Comparison of ENCODE assay signal across 1 cellular context in the genomic region with DNA sequence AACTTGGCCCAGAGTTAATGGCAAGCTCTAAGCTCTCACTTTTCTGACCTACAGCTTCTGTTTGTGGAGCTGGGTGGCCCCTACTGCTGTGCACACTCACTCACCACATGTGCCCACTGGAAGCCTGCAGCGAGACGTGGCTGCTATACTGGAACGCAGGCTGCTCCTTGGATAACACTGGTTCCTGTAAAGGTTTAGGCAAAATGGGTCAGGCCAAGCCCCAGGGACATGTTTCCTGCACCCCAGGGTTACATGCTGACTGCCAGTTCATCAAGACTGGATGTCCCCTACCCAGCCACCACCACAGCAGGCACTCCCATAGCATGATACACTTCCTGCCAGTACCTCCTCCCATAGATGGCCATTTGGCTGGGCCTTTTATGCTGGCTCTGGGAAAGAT.
TF ChIP-seq lines count a peak whose summit lies in the region.

No MANE protein-coding gene starts in this region.

TF ChIP-seq in IMR-90, 13 proteins besides CTCF, POLR2A, EP300 and RAD21 (continued from another document):
- TF ChIP-seq RFX5 (IDR thresholded peaks at IDR 0.05; ENCODE audit: low read depth, low read length) = no peak
- no peak for TF ChIP-seq MAZ (IDR thresholded peaks at IDR 0.05; ENCODE audit: borderline replicate concordance, low read depth, low read length)
- no peak for TF ChIP-seq CHD1 (IDR thresholded peaks at IDR 0.05; ENCODE audit: low read depth, low read length)
- TF ChIP-seq, protein P1, sequence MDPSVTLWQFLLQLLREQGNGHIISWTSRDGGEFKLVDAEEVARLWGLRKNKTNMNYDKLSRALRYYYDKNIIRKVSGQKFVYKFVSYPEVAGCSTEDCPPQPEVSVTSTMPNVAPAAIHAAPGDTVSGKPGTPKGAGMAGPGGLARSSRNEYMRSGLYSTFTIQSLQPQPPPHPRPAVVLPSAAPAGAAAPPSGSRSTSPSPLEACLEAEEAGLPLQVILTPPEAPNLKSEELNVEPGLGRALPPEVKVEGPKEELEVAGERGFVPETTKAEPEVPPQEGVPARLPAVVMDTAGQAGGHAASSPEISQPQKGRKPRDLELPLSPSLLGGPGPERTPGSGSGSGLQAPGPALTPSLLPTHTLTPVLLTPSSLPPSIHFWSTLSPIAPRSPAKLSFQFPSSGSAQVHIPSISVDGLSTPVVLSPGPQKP (IDR thresholded peaks at IDR 0.05; ENCODE audit: borderline replicate concordance, low read depth, low read length) = no peak
- no peak for TF ChIP-seq FOS (IDR thresholded peaks at IDR 0.05; ENCODE audit: low read depth, low read length)
- TF ChIP-seq BHLHE40 (IDR thresholded peaks at IDR 0.05; ENCODE audit: low read depth, low read length) = no peak
- TF ChIP-seq NFE2L2 (IDR thresholded peaks at IDR 0.05; ENCODE audit: low read depth, low read length) = no peak
- TF ChIP-seq, protein P2, sequence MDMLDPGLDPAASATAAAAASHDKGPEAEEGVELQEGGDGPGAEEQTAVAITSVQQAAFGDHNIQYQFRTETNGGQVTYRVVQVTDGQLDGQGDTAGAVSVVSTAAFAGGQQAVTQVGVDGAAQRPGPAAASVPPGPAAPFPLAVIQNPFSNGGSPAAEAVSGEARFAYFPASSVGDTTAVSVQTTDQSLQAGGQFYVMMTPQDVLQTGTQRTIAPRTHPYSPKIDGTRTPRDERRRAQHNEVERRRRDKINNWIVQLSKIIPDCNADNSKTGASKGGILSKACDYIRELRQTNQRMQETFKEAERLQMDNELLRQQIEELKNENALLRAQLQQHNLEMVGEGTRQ (IDR thresholded peaks at IDR 0.05; ENCODE audit: low read depth, low read length) = no peak
- no peak for TF ChIP-seq MAFK (IDR thresholded peaks at IDR 0.05; ENCODE audit: low read depth, low read length)
- TF ChIP-seq MXI1 (IDR thresholded peaks at IDR 0.05; ENCODE audit: borderline replicate concordance, low read depth, low read length) = no peak
